In the genomic region with DNA sequence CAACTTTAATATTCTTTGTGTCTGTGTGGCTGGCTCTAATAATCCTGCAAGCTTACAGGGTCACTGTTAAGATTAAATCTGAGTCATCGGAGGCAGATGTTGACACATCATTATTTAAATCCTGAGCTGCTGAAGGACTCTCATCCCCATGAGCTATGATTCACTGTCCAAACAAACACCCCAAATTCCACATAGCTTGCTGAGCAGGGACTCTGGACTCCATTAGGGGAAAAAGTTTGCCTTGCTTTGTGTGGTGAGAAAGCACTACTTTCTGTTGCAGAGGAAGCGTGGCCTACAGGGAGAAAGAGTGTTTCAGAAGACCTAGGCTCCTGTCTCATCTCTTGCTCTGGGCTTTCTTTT, we compare ENCODE assay signal across 8 cellular contexts.
DNase-seq lines count a peak whose midpoint lies in the region; ATAC-seq and TF ChIP-seq lines count a peak whose summit lies in the region.

No MANE protein-coding gene starts in this region.

- no peak overlapping the region for H3K4me3 Mint-ChIP-seq in nephron
- no peak overlapping the region for H3K4me3 Mint-ChIP-seq in activated naive CD8-positive, alpha-beta T cell treated with anti-CD3 and anti-CD28 coated beads, Interleukin-2, amount 50 U/mL, for 24 hours

- peak overlapping the region in 2 of 3 experiments; percentile 39 to 55 for H3K27ac Mint-ChIP-seq in nephron
- H3K27ac Mint-ChIP-seq in activated naive CD8-positive, alpha-beta T cell treated with anti-CD3 and anti-CD28 coated beads, Interleukin-2, amount 50 U/mL, for 24 hours: no peak overlapping the region

- no peak for TF ChIP-seq POLR2A in NB4 (IDR thresholded peaks at IDR 0.05; ENCODE audit: extremely low read depth, insufficient read length)

- no peaks in the 10 kb centered on the region for H3K36me3 Mint-ChIP-seq in nephron (ENCODE audit: low read depth)
- H3K36me3 Mint-ChIP-seq in activated naive CD8-positive, alpha-beta T cell treated with anti-CD3 and anti-CD28 coated beads, Interleukin-2, amount 50 U/mL, for 24 hours (ENCODE audit: low read depth): no peaks in the 10 kb centered on the region

- no peak overlapping the region for H3K4me3 ChIP-seq in NB4 (ENCODE audit: low read depth, low read length)
- no peak overlapping the region for H3K4me3 ChIP-seq in choroid plexus epithelial cell (ENCODE audit: low read depth, low read length)

- no peaks in the 10 kb centered on the region for H3K9me3 Mint-ChIP-seq in nephron
- no peaks in the 10 kb centered on the region for H3K9me3 Mint-ChIP-seq in activated naive CD8-positive, alpha-beta T cell treated with anti-CD3 and anti-CD28 coated beads, Interleukin-2, amount 50 U/mL, for 24 hours

- no peak for ATAC-seq in activated naive CD8-positive, alpha-beta T cell treated with anti-CD3 and anti-CD28 coated beads, Interleukin-2, amount 50 U/mL, for 24 hours
- ATAC-seq in HG03342 (IDR thresholded peaks at IDR 0.05; ENCODE audit: unreplicated experiment): no peak
- no peak for ATAC-seq in HG03108 (IDR thresholded peaks at IDR 0.05; ENCODE audit: unreplicated experiment)

- TF ChIP-seq CTCF in NB4 (IDR thresholded peaks at IDR 0.05; ENCODE audit: low read depth, low read length) (no peak), choroid plexus epithelial cell (conservative IDR thresholded peaks at IDR 0.05; ENCODE audit: low read depth, low read length) (no peak), nephron (IDR thresholded peaks at IDR 0.05; ENCODE audit: unreplicated experiment in 3 of 3) (no peak)

- peak; percentile 86 for DNase-seq in Daoy (ENCODE audit: low read depth)
- peak; percentile 7 for DNase-seq in NB4 (ENCODE audit: low read depth)
- peak; percentile 98 for DNase-seq in choroid plexus epithelial cell (ENCODE audit: low read depth)
- DNase-seq in activated naive CD8-positive, alpha-beta T cell treated with anti-CD3 and anti-CD28 coated beads, Interleukin-2, amount 50 U/mL, for 24 hours: no peak
- DNase-seq in foreskin melanocyte: no peak

- peaks cover 5% of the 10 kb centered on the region for H3K4me1 Mint-ChIP-seq in nephron
- H3K4me1 Mint-ChIP-seq in activated naive CD8-positive, alpha-beta T cell treated with anti-CD3 and anti-CD28 coated beads, Interleukin-2, amount 50 U/mL, for 24 hours: peaks cover 5% of the 10 kb centered on the region

- H3K27me3 Mint-ChIP-seq in nephron (ENCODE audit: low read depth): no peaks in the 10 kb centered on the region
- no peaks in the 10 kb centered on the region for H3K27me3 Mint-ChIP-seq in activated naive CD8-positive, alpha-beta T cell treated with anti-CD3 and anti-CD28 coated beads, Interleukin-2, amount 50 U/mL, for 24 hours

Comparison
In these comparisons a context has a peak if more than half of its experiments do, and no peak if none do; other contexts are left out.
1. DNase-seq: peak in Daoy (single experiment), NB4 (single experiment) and choroid plexus epithelial cell (single experiment); none in activated naive CD8-positive, alpha-beta T cell treated with anti-CD3 and anti-CD28 coated beads, Interleukin-2, amount 50 U/mL, for 24 hours (single experiment) and foreskin melanocyte (single experiment).